Comparison of ENCODE assay signal across 8 cellular contexts in the genomic region with DNA sequence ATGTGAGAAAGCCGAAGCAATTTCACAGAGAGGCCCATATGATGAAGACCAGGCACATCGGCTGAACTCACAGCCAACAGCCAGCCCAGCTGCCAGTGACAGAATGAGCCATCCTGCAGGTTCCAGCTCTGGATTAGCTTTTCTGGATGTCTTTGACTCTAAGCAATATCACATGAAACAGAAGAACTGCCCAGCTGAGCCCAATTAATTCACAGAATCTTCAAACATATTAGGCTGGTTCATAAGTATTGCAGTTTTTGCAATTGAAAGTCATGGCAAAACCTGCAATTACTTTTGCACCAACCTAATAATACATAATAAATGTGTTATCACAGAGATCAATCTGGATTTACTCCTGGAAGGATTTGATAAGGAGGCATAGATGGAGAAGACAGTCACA.
"Had no signal": no experiment of that assay in that cellular context is flagged by ENCODE, and none has a peak within 500 bp of the region (broad histone marks: within the 10 kb centered on the region; RNA-seq: fewer than 3 reads in every experiment).

No MANE protein-coding gene starts in this region.

- DNase-seq: GDM1, GF-D8 had no signal

- H3K4me3 ChIP-seq: GM12878 had no signal

- ATAC-seq: GM12878 had no signal

- FAIRE-seq: G401.6, GM12878, GM12891, GM12892, GM18507, GM19239 had no signal
